12 cellular contexts compared by ENCODE assay signal in the genomic region with DNA sequence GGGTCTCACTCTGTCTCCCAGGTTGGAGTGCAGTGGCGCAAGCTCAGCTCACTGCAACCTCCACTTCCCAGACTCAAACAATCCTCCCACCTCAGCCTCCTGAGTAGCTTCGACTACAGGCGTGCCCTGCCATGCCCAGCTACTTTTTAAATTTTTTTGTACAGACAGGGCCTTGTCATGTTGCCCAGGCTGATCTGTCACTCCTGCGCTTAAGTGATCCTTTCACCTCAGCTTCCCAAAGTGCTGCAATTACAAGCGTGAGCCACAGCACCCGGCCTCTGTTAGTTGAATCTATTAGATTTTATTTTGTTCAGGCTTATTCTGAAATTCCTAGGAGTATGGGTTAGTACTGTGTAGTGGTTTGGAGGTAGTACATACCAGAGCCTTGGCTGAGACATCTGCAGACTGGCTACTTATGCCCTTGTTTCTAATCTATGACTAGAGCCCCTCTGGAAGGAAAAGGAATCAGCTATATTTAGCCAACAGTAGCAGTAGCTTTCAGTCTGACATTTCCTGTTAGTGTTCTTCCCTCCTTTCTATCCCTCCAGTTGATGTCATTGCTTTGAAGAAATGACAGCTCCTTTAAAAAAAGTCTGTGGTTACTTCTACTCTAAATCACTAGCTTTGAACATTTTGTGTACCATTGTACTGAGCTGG.
DNase-seq lines count a peak whose midpoint lies in the region; ATAC-seq, FAIRE-seq and TF ChIP-seq lines count a peak whose summit lies in the region.
"Had no signal": no experiment of that assay in that cellular context is flagged by ENCODE, and none has a peak within 500 bp of the region (broad histone marks: within the 10 kb centered on the region; RNA-seq: fewer than 3 reads in every experiment).

No MANE protein-coding gene starts in this region.

- no peak for DNase-seq in CD4-positive, alpha-beta T cell
- DNase-seq in MV-4-11 (lab: John Stamatoyannopoulos, UW) (peak; percentile 46), dermis blood vessel endothelial cell (peak; percentile 42), myocyte (ENCODE audit: low read depth) (peak; percentile 38), RCC 7860 (ENCODE audit: low spot score) (no peak), hippocampal formation (lab: John Stamatoyannopoulos, UW) (no peak), spleen (no peak)
- DNase-seq: activated CD4-positive, alpha-beta T cell treated with anti-CD3 and anti-CD28 coated beads, Interleukin-2, amount 50 U/mL, for 1 hour; gastrocnemius medialis had no signal

- no peak overlapping the region for H3K4me3 Mint-ChIP-seq in CD4-positive, alpha-beta T cell

- H3K27me3 Mint-ChIP-seq in CD4-positive, alpha-beta T cell = no peaks in the 10 kb centered on the region

- no peaks in the 10 kb centered on the region for H3K9me3 ChIP-seq in CD4-positive, alpha-beta T cell (ENCODE audit: control insufficient read depth, low read length)
- no peaks in the 10 kb centered on the region for H3K9me3 ChIP-seq in spleen
- H3K9me3 ChIP-seq: gastrocnemius medialis had no signal

- H3K27ac Mint-ChIP-seq in CD4-positive, alpha-beta T cell = peak overlapping the region; percentile 9

- FAIRE-seq in RCC 7860 (lab: Jason Lieb, UNC) = no peak

- peaks cover 2 to 77% (median 47%) of the 10 kb centered on the region in 6 donors for H3K36me3 ChIP-seq in spleen

- CTCF ChIA-PET in CD4-positive, alpha-beta T cell (lab: Charles Lee) = interaction anchor here (1.7 kb wide), 1 partner anchor 125 kb away, joined by 6 read pairs; no protein-coding TSS in a partner anchor

- POLR2A ChIA-PET in CD4-positive, alpha-beta T cell (lab: Charles Lee) = no interaction called here

- no peaks in the 10 kb centered on the region for H3K27me3 ChIP-seq in CD4-positive, alpha-beta T cell (ENCODE audit: control insufficient read depth, insufficient read depth, low read length)
- H3K27me3 ChIP-seq in spleen (replicated peaks in 1 of 7) = no peaks in the 10 kb centered on the region
- H3K27me3 ChIP-seq: gastrocnemius medialis had no signal

- 68 to 89% (median 77%) methylated on average over 6 of the region's 6 CpGs for WGBS in spleen, 5 donors

- intact Hi-C loops in CD4-positive, alpha-beta T cell (cut with DNase I, micrococcal nuclease) = no loop called here
- intact Hi-C loops in spleen (cut with DNase I; ENCODE audit: low total_unique reads) = no loop called here

- no peak overlapping the region for H3K27ac ChIP-seq in CD4-positive, alpha-beta T cell (ENCODE audit: low read depth, low read length)
- H3K27ac ChIP-seq in spleen = peak overlapping the region in 4 of 8 donors; percentile 14 to 41 (median 32)
- H3K27ac ChIP-seq: gastrocnemius medialis, skin epidermis had no signal

- TF ChIP-seq POLR2A in spleen (IDR thresholded peaks at IDR 0.05) = no peak

- peaks cover 16% of the 10 kb centered on the region for H3K4me1 Mint-ChIP-seq in CD4-positive, alpha-beta T cell (ENCODE audit: low read depth)

- H3K4me1 ChIP-seq in spleen = peaks cover 0 to 43% (median 21%) of the 10 kb centered on the region in 6 donors

- H3K9me3 Mint-ChIP-seq in CD4-positive, alpha-beta T cell = no peaks in the 10 kb centered on the region

- TF ChIP-seq CTCF in CD4-positive, alpha-beta T cell (IDR thresholded peaks at IDR 0.05) = no peak
- no peak for TF ChIP-seq CTCF in spleen (IDR thresholded peaks at IDR 0.05 in 8 of 11, conservative IDR thresholded peaks at IDR 0.05 in 3 of 11)

- H3K36me3 Mint-ChIP-seq in CD4-positive, alpha-beta T cell (ENCODE audit: low read depth) = peaks cover 65% of the 10 kb centered on the region

- ATAC-seq in CD4-positive, alpha-beta T cell (ENCODE audit: poor library complexity) = no peak
- no peak for ATAC-seq in HG02759 (IDR thresholded peaks at IDR 0.05; ENCODE audit: unreplicated experiment)
- ATAC-seq: gastrocnemius medialis had no signal

- no peak overlapping the region for H3K4me3 ChIP-seq in spleen
- H3K4me3 ChIP-seq: gastrocnemius medialis, lung, skin epidermis had no signal

Comparison
In these comparisons a context has a peak if more than half of its experiments do, and no peak if none do; other contexts are left out.
1. DNase-seq: peak in MV-4-11 (single experiment), dermis blood vessel endothelial cell (single experiment) and myocyte (single experiment); none in CD4-positive, alpha-beta T cell (0 of 10), RCC 7860 (single experiment), hippocampal formation (0 of 2) and spleen (single experiment).